Comparison of ENCODE assay signal across 12 cellular contexts in genomic region chr2:226742346-226742745, GRCh38. TPM values are rescaled to one million over a fixed set of nuclear protein-coding genes. Genes with fewer than 3 reads are reported as not detected.
DNase-seq lines count a peak whose midpoint lies in the region; TF ChIP-seq lines count a peak whose summit lies in the region.
"Had no signal": no experiment of that assay in that cellular context is flagged by ENCODE, and none has a peak within 500 bp of the region (broad histone marks: within the 10 kb centered on the region; RNA-seq: fewer than 3 reads in every experiment).

No MANE protein-coding gene starts in this region.

- CTCF ChIA-PET in CD4-positive, alpha-beta memory T cell (lab: Charles Lee; ENCODE audit: partially characterized antibody), result no interaction called here

- H3K9me3 ChIP-seq in SJSA1 (replicated peaks) (no peaks in the 10 kb centered on the region), fibroblast of lung (ENCODE audit: control insufficient read depth, insufficient read depth, low read depth, low read length) (no peaks in the 10 kb centered on the region), testis (no peaks in the 10 kb centered on the region)
- no peaks in the 10 kb centered on the region for H3K9me3 ChIP-seq in CD4-positive, alpha-beta memory T cell (ENCODE audit: control insufficient read depth in 1 of 2, low read length in 2 of 2)

- TF ChIP-seq CTCF in fibroblast of lung (conservative IDR thresholded peaks at IDR 0.05 in 1 of 2, IDR thresholded peaks at IDR 0.05 in 1 of 2; ENCODE audit: low read depth in 1 of 2, low read length in 2 of 2) (no peak), testis (IDR thresholded peaks at IDR 0.05) (no peak), GM13977 (IDR thresholded peaks at IDR 0.05; ENCODE audit: extremely low read depth, insufficient read depth, missing control alignments) (no peak)

- peaks cover 0 to 3% (median 0%) of the 10 kb centered on the region in 8 donors for H3K9me3 Mint-ChIP-seq in CD4-positive, alpha-beta memory T cell

- peaks cover 16% of the 10 kb centered on the region for H3K36me3 ChIP-seq in SJSA1
- peaks cover 3% of the 10 kb centered on the region for H3K36me3 ChIP-seq in fibroblast of lung (ENCODE audit: control insufficient read depth, insufficient read depth, low read length)
- H3K36me3 ChIP-seq in testis (ENCODE audit: low read depth, missing control alignments), result no peaks in the 10 kb centered on the region
- H3K36me3 ChIP-seq in CD4-positive, alpha-beta memory T cell (ENCODE audit: insufficient read depth, low read length), result no peaks in the 10 kb centered on the region

- H3K36me3 Mint-ChIP-seq in CD4-positive, alpha-beta memory T cell, result no peaks in the 10 kb centered on the region

- H3K4me3 Mint-ChIP-seq in CD4-positive, alpha-beta memory T cell, result no peak overlapping the region

- peak overlapping the region; percentile 66 for H3K4me2 ChIP-seq in fibroblast of lung (ENCODE audit: extremely low read depth, insufficient read depth, low read length)

- intact Hi-C loops in testis (cut with DNase I; ENCODE audit: low total_unique reads), result no loop called here
- intact Hi-C loops in CD4-positive, alpha-beta memory T cell (cut with micrococcal nuclease), result no loop called here

- DNase-seq in SJSA1 (ENCODE audit: low read depth in 1 of 2, low spot score in 2 of 2), result peak; percentile 47 to 59
- DNase-seq in fibroblast of lung (ENCODE audit: low read depth in 2 of 2), result peak; percentile 58 to 76
- DNase-seq in myocyte (ENCODE audit: low read depth), result peak; percentile 68
- DNase-seq in testis, result peak; percentile 57
- DNase-seq in CD4-positive, alpha-beta memory T cell, result no peak
- no peak for DNase-seq in NCI-H146 treated with DMSO at 0.1 percent for 48 hours (lab: John Stamatoyannopoulos, UW; ENCODE audit: unreplicated experiment)
- no peak for DNase-seq in DMS53 (lab: John Stamatoyannopoulos, UW)
- DNase-seq in GM13977 (ENCODE audit: low spot score), result no peak
- DNase-seq: activated CD4-positive, CD25-positive, alpha-beta regulatory T cell; NCI-H2081 treated with DMSO at 0.1 percent for 48 hours had no signal

- peaks cover 2% of the 10 kb centered on the region in 2 donors for H3K27me3 Mint-ChIP-seq in CD4-positive, alpha-beta memory T cell

- no peaks in the 10 kb centered on the region for H3K27me3 ChIP-seq in SJSA1 (replicated peaks)
- no peaks in the 10 kb centered on the region for H3K27me3 ChIP-seq in fibroblast of lung (ENCODE audit: control insufficient read depth, insufficient read depth, low read length)
- H3K27me3 ChIP-seq in testis, result no peaks in the 10 kb centered on the region
- H3K27me3 ChIP-seq in CD4-positive, alpha-beta memory T cell (ENCODE audit: insufficient read depth, low read length), result no peaks in the 10 kb centered on the region

- H3K4me1 Mint-ChIP-seq in CD4-positive, alpha-beta memory T cell, result peaks cover 0 to 1% (median 0%) of the 10 kb centered on the region in 4 donors

- H3K4me3 ChIP-seq in SJSA1, result no peak overlapping the region
- H3K4me3 ChIP-seq in fibroblast of lung (replicated peaks in 1 of 4; ENCODE audit: control extremely low read depth in 1 of 4, insufficient read depth in 1 of 4, low read depth in 3 of 4, low read length in 4 of 4), result peak overlapping the region in 1 of 4 experiments; percentile 2
- no peak overlapping the region for H3K4me3 ChIP-seq in testis
- H3K4me3 ChIP-seq in CD4-positive, alpha-beta memory T cell (ENCODE audit: low read length in 2 of 2), result no peak overlapping the region

- H3K27ac ChIP-seq in SJSA1 (peak overlapping the region; percentile 26; the same call in 1 of the 2 replicates), fibroblast of lung (ENCODE audit: insufficient read depth, low read length) (peak overlapping the region; percentile 26), testis (peak overlapping the region in 1 of 2 donors; percentile 60)
- no peak overlapping the region for H3K27ac ChIP-seq in CD4-positive, alpha-beta memory T cell (ENCODE audit: low read depth, low read length)
- H3K27ac ChIP-seq: parathyroid adenoma, RWPE1 had no signal

- no peaks in the 10 kb centered on the region for H4K20me1 ChIP-seq in fibroblast of lung (ENCODE audit: control insufficient read depth, extremely low read depth, insufficient read depth, low read length)

- 35 to 52% methylated on average over 5 of the region's 5 CpGs for WGBS in testis, 2 donors

- in situ Hi-C loops in GM13977 (cut with MboI; ENCODE audit: low pct_unique_long_range_greater_than_20kb, low sequenced_read_pairs, unreplicated experiment), result no loop called here

- no peak overlapping the region for H3K9ac ChIP-seq in fibroblast of lung (ENCODE audit: insufficient read depth, low read length)
- H3K9ac ChIP-seq: parathyroid adenoma had no signal

- H3K27ac Mint-ChIP-seq in CD4-positive, alpha-beta memory T cell, result no peak overlapping the region

- peaks cover 91% of the 10 kb centered on the region for H3K79me2 ChIP-seq in fibroblast of lung (ENCODE audit: control insufficient read depth, insufficient read depth, low read length)
- H3K79me2 ChIP-seq: parathyroid adenoma had no signal

- no peak for TF ChIP-seq POLR2A in testis (IDR thresholded peaks at IDR 0.05)

- H2AFZ ChIP-seq in fibroblast of lung (ENCODE audit: low read length), result no peak overlapping the region
- H2AFZ ChIP-seq: parathyroid adenoma had no signal

- peaks cover 47% of the 10 kb centered on the region for H3K4me1 ChIP-seq in SJSA1 (replicated peaks)
- H3K4me1 ChIP-seq in fibroblast of lung (ENCODE audit: control insufficient read depth, extremely low read depth, insufficient read depth, low read length), result peaks cover 9% of the 10 kb centered on the region
- H3K4me1 ChIP-seq in testis, result peaks cover 10% of the 10 kb centered on the region
- no peaks in the 10 kb centered on the region for H3K4me1 ChIP-seq in CD4-positive, alpha-beta memory T cell (ENCODE audit: insufficient read depth, low read length)
- H3K4me1 ChIP-seq: parathyroid adenoma had no signal

- POLR2A ChIA-PET in CD4-positive, alpha-beta memory T cell (lab: Charles Lee; ENCODE audit: partially characterized antibody), result interaction anchor here (0.7 kb wide), 1 partner anchor 777 kb away, joined by 3 read pairs; no protein-coding TSS in a partner anchor

RNA-seq across cellular contexts. Expression of gene IRS1, which starts 57.3 kb away (rescaled TPM):
- 11.3 and 19.2 TPM in 2 replicates for total RNA-seq in SJSA1 (2014; rRNA removed; shearing (Covaris generic))
- total RNA-seq in fibroblast of lung, result 18.7 and 29.1 TPM in 2 replicates
- polyA plus RNA-seq in fibroblast of lung, result 14.3 and 24.0 TPM in 2 replicates
- 21.3 and 33.3 TPM in 2 replicates for polyA plus RNA-seq in fibroblast of lung (2012)
- polyA minus RNA-seq in fibroblast of lung (ENCODE audit: low replicate concordance), result 40.7 and 72.5 TPM in 2 replicates
- total RNA-seq in myocyte, result 32.3 and 38.1 TPM in 2 replicates
- 11.7 TPM for polyA plus RNA-seq in myocyte (2012)
- total RNA-seq in testis, result 1 to 10 TPM; 3.1 to 5.9 TPM
- polyA plus RNA-seq in testis (ENCODE audit: insufficient read depth, low read depth, low replicate concordance), result 3.1 TPM
- 1 to 10 TPM; 2.2 to 2.4 TPM for total RNA-seq in CD4-positive, alpha-beta memory T cell
- under 1 TPM; 0.02 to 0.03 TPM for polyA plus RNA-seq in CD4-positive, alpha-beta memory T cell

Comparison
In these comparisons a context has a peak if more than half of its experiments do, and no peak if none do; other contexts are left out.
1. DNase-seq: peak in SJSA1 (2 of 2), fibroblast of lung (2 of 2), myocyte (single experiment) and testis (single experiment); none in CD4-positive, alpha-beta memory T cell (0 of 5), NCI-H146 treated with DMSO at 0.1 percent for 48 hours (single experiment), DMS53 (single experiment) and GM13977 (single experiment).